35 cellular contexts compared by ENCODE assay signal in genomic region chrX:57587062-57587461, GRCh38.
"Had no signal": no experiment of that assay in that cellular context is flagged by ENCODE, and none has a peak within 500 bp of the region (broad histone marks: within the 10 kb centered on the region; RNA-seq: fewer than 3 reads in every experiment).

No MANE protein-coding gene starts in this region.

- H3K27ac Mint-ChIP-seq: activated B cell treated with CpG ODN at 0.5 μM for 24 hours; activated CD8-positive, alpha-beta memory T cell treated with anti-CD3 and anti-CD28 coated beads, Interleukin-2, amount 10 ng/mL, durations not matched to agents 7 days and 5 days; activated CD8-positive, alpha-beta T cell treated with anti-CD3 and anti-CD28 coated beads for 36 hours; activated naive CD4-positive, alpha-beta T cell treated with anti-CD3 and anti-CD28 coated beads, Interleukin-2, amount 10 ng/mL, durations not matched to agents 7 days and 5 days; activated naive CD4-positive, alpha-beta T cell treated with anti-CD3 and anti-CD28 coated beads, Interleukin-2, amount 50 U/mL, for 72 hours; activated T-cell treated with anti-CD3 and anti-CD28 coated beads, Interleukin-2, amount 50 U/mL, for 24 hours; activated T-cell treated with anti-CD3 and anti-CD28 coated beads, Interleukin-2, amount 50 U/mL, for 72 hours; brain; T-helper 17 cell; T-helper 2 cell treated with Interferon-gamma antibody and Interleukin-4, amounts not matched to agents 5 μg/mL and 100 μg/mL, for 36 hours had no signal

- H3K4me3 ChIP-seq: adrenal gland, breast epithelium, cardiac muscle cell, colonic mucosa, esophagus squamous epithelium had no signal

- ATAC-seq: activated CD4-positive, CD25-positive, alpha-beta regulatory T cell treated with anti-CD3 and anti-CD28 coated beads, Interleukin-2, amount 50 U/mL, for 24 hours; activated CD8-positive, alpha-beta memory T cell treated with anti-CD3 and anti-CD28 coated beads, Interleukin-2, amount 10 ng/mL, durations not matched to agents 7 days and 5 days; activated CD8-positive, alpha-beta T cell treated with anti-CD3 and anti-CD28 coated beads for 36 hours; activated naive CD4-positive, alpha-beta T cell treated with anti-CD3 and anti-CD28 coated beads, Interleukin-2, amount 50 U/mL, for 72 hours; activated T-cell treated with anti-CD3 and anti-CD28 coated beads, Interleukin-2, amount 50 U/mL, for 72 hours; T-helper 17 cell had no signal

- H3K36me3 ChIP-seq: adrenal gland, breast epithelium, cardiac muscle cell, colonic mucosa, esophagus squamous epithelium, WERI-Rb-1 had no signal

- H3K4me3 Mint-ChIP-seq: activated B cell treated with CpG ODN at 0.5 μM for 24 hours; activated CD8-positive, alpha-beta memory T cell treated with anti-CD3 and anti-CD28 coated beads, Interleukin-2, amount 10 ng/mL, durations not matched to agents 7 days and 5 days; activated CD8-positive, alpha-beta T cell treated with anti-CD3 and anti-CD28 coated beads for 36 hours; activated naive CD4-positive, alpha-beta T cell treated with anti-CD3 and anti-CD28 coated beads, Interleukin-2, amount 10 ng/mL, durations not matched to agents 7 days and 5 days; activated T-cell treated with anti-CD3 and anti-CD28 coated beads, Interleukin-2, amount 50 U/mL, for 24 hours; activated T-cell treated with anti-CD3 and anti-CD28 coated beads, Interleukin-2, amount 50 U/mL, for 72 hours; brain; T-helper 17 cell; T-helper 2 cell treated with Interferon-gamma antibody and Interleukin-4, amounts not matched to agents 5 μg/mL and 100 μg/mL, for 36 hours had no signal

- H3K4me1 Mint-ChIP-seq: T-helper 17 cell had no signal

- H3K27me3 Mint-ChIP-seq: activated CD8-positive, alpha-beta memory T cell treated with anti-CD3 and anti-CD28 coated beads, Interleukin-2, amount 10 ng/mL, durations not matched to agents 7 days and 5 days; activated CD8-positive, alpha-beta T cell treated with anti-CD3 and anti-CD28 coated beads for 36 hours; activated naive CD4-positive, alpha-beta T cell treated with anti-CD3 and anti-CD28 coated beads, Interleukin-2, amount 10 ng/mL, durations not matched to agents 7 days and 5 days; T-helper 17 cell had no signal

- H3K27ac ChIP-seq: adrenal gland, breast epithelium, cardiac muscle cell, colonic mucosa, epithelial cell of prostate, esophagus squamous epithelium, WERI-Rb-1 had no signal

- H3K9me3 Mint-ChIP-seq: activated B cell treated with CpG ODN at 0.5 μM for 24 hours; activated CD8-positive, alpha-beta T cell treated with anti-CD3 and anti-CD28 coated beads for 36 hours; activated naive CD4-positive, alpha-beta T cell treated with anti-CD3 and anti-CD28 coated beads, Interleukin-2, amount 10 ng/mL, durations not matched to agents 7 days and 5 days; activated naive CD4-positive, alpha-beta T cell treated with anti-CD3 and anti-CD28 coated beads, Interleukin-2, amount 50 U/mL, for 72 hours; activated T-cell treated with anti-CD3 and anti-CD28 coated beads, Interleukin-2, amount 50 U/mL, for 24 hours; activated T-cell treated with anti-CD3 and anti-CD28 coated beads, Interleukin-2, amount 50 U/mL, for 72 hours; brain; T-helper 2 cell treated with Interferon-gamma antibody and Interleukin-4, amounts not matched to agents 5 μg/mL and 100 μg/mL, for 36 hours had no signal

- H3K36me3 Mint-ChIP-seq: activated CD8-positive, alpha-beta memory T cell treated with anti-CD3 and anti-CD28 coated beads, Interleukin-2, amount 10 ng/mL, durations not matched to agents 7 days and 5 days; activated naive CD4-positive, alpha-beta T cell treated with anti-CD3 and anti-CD28 coated beads, Interleukin-2, amount 10 ng/mL, durations not matched to agents 7 days and 5 days; activated naive CD4-positive, alpha-beta T cell treated with anti-CD3 and anti-CD28 coated beads, Interleukin-2, amount 50 U/mL, for 72 hours; brain had no signal

- H3K9me3 ChIP-seq: adrenal gland, breast epithelium, colonic mucosa, esophagus squamous epithelium had no signal

- DNase-seq: activated B cell treated with CpG ODN at 0.5 μM for 24 hours; activated CD4-positive, alpha-beta T cell treated with anti-CD3 and anti-CD28 coated beads for 48 hours; activated CD4-positive, alpha-beta T cell treated with anti-CD3 and anti-CD28 coated beads, Interleukin-2, amount 50 U/mL, for 1 hour; activated CD4-positive, alpha-beta T cell treated with anti-CD3 and anti-CD28 coated beads, Interleukin-2, amount 50 U/mL, for 48 hours; activated CD8-positive, alpha-beta memory T cell treated with anti-CD3 and anti-CD28 coated beads, Interleukin-2, amount 10 ng/mL, durations not matched to agents 7 days and 5 days; activated CD8-positive, alpha-beta memory T cell treated with anti-CD3 and anti-CD28 coated beads, Interleukin-2, amount 50 U/mL, for 48 hours; activated CD8-positive, alpha-beta T cell treated with anti-CD3 and anti-CD28 coated beads for 36 hours; activated gamma-delta T cell; activated naive CD4-positive, alpha-beta T cell; activated naive CD4-positive, alpha-beta T cell treated with anti-CD3 and anti-CD28 coated beads, Interleukin-2, amount 10 ng/mL, durations not matched to agents 7 days and 5 days; activated T-cell treated with anti-CD3 and anti-CD28 coated beads for 4 hours; activated T-cell treated with anti-CD3 and anti-CD28 coated beads, Interleukin-2, amount 50 U/mL, for 24 hours; activated T-cell treated with anti-CD3 and anti-CD28 coated beads, Interleukin-2, amount 50 U/mL, for 72 hours; adrenal gland; amygdala; aorta; central memory CD4-positive, alpha-beta T cell; cerebellar nuclear complex; colonic mucosa; effector CD8-positive, alpha-beta T cell; esophagus squamous epithelium; head of caudate nucleus; T-helper 1 cell; T-helper 17 cell; T1000; WERI-Rb-1 had no signal

- H3K4me1 ChIP-seq: adrenal gland, breast epithelium, colonic mucosa had no signal

- FAIRE-seq: endometrium, frontal cortex had no signal

- H3K27me3 ChIP-seq: adrenal gland, cardiac muscle cell, colonic mucosa, esophagus squamous epithelium had no signal
